ENCODE assay signal across 1 cellular context in the genomic region with DNA sequence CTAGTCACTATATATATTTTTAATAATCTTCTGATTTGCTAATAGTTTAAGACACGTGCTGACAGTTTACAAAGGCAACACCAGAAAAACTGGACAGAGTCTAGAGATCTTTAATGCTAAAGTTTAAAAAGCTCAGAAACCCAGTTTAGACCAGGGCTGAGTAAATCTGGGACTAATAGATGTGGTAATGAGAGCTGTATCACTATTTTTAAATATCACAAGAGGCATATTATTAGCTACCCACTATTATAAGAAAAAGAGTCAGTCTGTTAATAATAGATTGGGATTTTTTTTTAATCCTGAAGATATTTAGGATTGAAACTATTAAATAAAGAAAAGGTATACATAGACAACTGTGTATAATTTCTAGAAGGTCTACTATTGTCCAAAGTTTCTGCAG.
TF ChIP-seq lines count a peak whose summit lies in the region.

No MANE protein-coding gene starts in this region.

TF ChIP-seq in GM12878, 131 proteins besides CTCF, POLR2A, EP300 and RAD21:
- TF ChIP-seq, protein P1, sequence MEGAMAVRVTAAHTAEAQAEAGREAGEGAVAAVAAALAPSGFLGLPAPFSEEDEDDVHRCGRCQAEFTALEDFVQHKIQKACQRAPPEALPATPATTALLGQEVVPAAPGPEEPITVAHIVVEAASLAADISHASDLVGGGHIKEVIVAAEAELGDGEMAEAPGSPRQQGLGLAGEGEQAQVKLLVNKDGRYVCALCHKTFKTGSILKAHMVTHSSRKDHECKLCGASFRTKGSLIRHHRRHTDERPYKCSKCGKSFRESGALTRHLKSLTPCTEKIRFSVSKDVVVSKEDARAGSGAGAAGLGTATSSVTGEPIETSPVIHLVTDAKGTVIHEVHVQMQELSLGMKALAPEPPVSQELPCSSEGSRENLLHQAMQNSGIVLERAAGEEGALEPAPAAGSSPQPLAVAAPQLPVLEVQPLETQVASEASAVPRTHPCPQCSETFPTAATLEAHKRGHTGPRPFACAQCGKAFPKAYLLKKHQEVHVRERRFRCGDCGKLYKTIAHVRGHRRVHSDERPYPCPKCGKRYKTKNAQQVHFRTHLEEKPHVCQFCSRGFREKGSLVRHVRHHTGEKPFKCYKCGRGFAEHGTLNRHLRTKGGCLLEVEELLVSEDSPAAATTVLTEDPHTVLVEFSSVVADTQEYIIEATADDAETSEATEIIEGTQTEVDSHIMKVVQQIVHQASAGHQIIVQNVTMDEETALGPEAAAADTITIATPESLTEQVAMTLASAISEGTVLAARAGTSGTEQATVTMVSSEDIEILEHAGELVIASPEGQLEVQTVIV (IDR thresholded peaks at IDR 0.05; ENCODE audit: borderline replicate concordance, partially characterized antibody): no peak
- TF ChIP-seq TBL1XR1 (IDR thresholded peaks at IDR 0.05; ENCODE audit: low read depth, low read length): no peak
- TF ChIP-seq RUNX3 (IDR thresholded peaks at IDR 0.05; ENCODE audit: low read length): peak; percentile 43; the same call in 1 of the 2 replicates
- 0 out of 2 replicates have a peak, but pooled peaks have one; percentile 49 for TF ChIP-seq MEF2A (IDR thresholded peaks at IDR 0.05; ENCODE audit: insufficient read depth, low read depth, low read length)
- no peak for TF ChIP-seq CBFB (IDR thresholded peaks at IDR 0.05; ENCODE audit: low read depth)
- peak; percentile 55; the same call in 1 of the 2 replicates for TF ChIP-seq NFIC (IDR thresholded peaks at IDR 0.05; ENCODE audit: low read depth, low read length)
- no peak for TF ChIP-seq DPF2 (IDR thresholded peaks at IDR 0.05)
- no peak for TF ChIP-seq GATAD2B (conservative IDR thresholded peaks at IDR 0.05; ENCODE audit: low read depth)
- no peak for TF ChIP-seq FOXK2 (IDR thresholded peaks at IDR 0.05)
- TF ChIP-seq ZSCAN29 (IDR thresholded peaks at IDR 0.05): no peak
- no peak for TF ChIP-seq RFX5 (IDR thresholded peaks at IDR 0.05; ENCODE audit: low read depth, low read length)
- no peak for TF ChIP-seq KDM1A (IDR thresholded peaks at IDR 0.05; ENCODE audit: borderline replicate concordance)
- peak; percentile 45 for TF ChIP-seq JUNB (IDR thresholded peaks at IDR 0.05)
- no peak for TF ChIP-seq CHD1 (IDR thresholded peaks at IDR 0.05; ENCODE audit: low read depth, low read length)
- no peak for TF ChIP-seq NFXL1 (IDR thresholded peaks at IDR 0.05; ENCODE audit: borderline replicate concordance)
